ENCODE assay signal across 26 cellular contexts in genomic region chr5:77991084-77991483, GRCh38.
A peak's percentile ranks its signal among the peaks of the same experiment; 100 is the strongest.
DNase-seq lines count a peak whose midpoint lies in the region; ATAC-seq and TF ChIP-seq lines count a peak whose summit lies in the region.
"Had no signal": no experiment of that assay in that cellular context is flagged by ENCODE, and none has a peak within 500 bp of the region (broad histone marks: within the 10 kb centered on the region; RNA-seq: fewer than 3 reads in every experiment).

No MANE protein-coding gene starts in this region.

- no CpG with 5 or more reads among the region's 5 CpGs for WGBS in mesendoderm (ENCODE audit: extremely low coverage, insufficient coverage, low lambda C conversion rate)

- no peaks in the 10 kb centered on the region for H3K36me3 ChIP-seq in mesendoderm (ENCODE audit: control insufficient read depth, insufficient read depth, low read length)
- H3K36me3 ChIP-seq: thoracic aorta had no signal

- H3K4me3 ChIP-seq in GM12875 (ENCODE audit: low read depth, low read length) (no peak overlapping the region), mesendoderm (ENCODE audit: low read length) (no peak overlapping the region)
- H3K4me3 ChIP-seq: smooth muscle cell, thoracic aorta had no signal

- H3K27ac ChIP-seq in caudate nucleus (ENCODE audit: low read depth, low read length) (peak overlapping the region; percentile 17), mesendoderm (ENCODE audit: low read depth, low read length) (no peak overlapping the region)
- H3K27ac ChIP-seq: thoracic aorta had no signal

- H3K4me3 Mint-ChIP-seq in Calu3 (ENCODE audit: low read depth, unreplicated experiment) = no peak overlapping the region
- H3K4me3 Mint-ChIP-seq: activated T-helper 17 cell treated with anti-CD3 and anti-CD28 coated beads, Interleukin-2, amount 50 U/mL, for 72 hours; central memory CD8-positive, alpha-beta T cell had no signal

- ATAC-seq in GM21381 (IDR thresholded peaks at IDR 0.05; ENCODE audit: unreplicated experiment) (no peak), HG03025 (IDR thresholded peaks at IDR 0.05; ENCODE audit: low FRiP score, unreplicated experiment) (no peak)
- ATAC-seq: activated naive CD4-positive, alpha-beta T cell treated with anti-CD3 and anti-CD28 coated beads, Interleukin-2, amount 50 U/mL, for 72 hours; activated T-helper 17 cell treated with anti-CD3 and anti-CD28 coated beads, Interleukin-2, amount 50 U/mL, for 72 hours; left cardiac atrium had no signal

- H3K18ac ChIP-seq in mesendoderm (ENCODE audit: low read length) = no peak overlapping the region

- DNase-seq in NCI-H69 (lab: John Stamatoyannopoulos, UW) (peak; percentile 44), caudate nucleus (lab: John Stamatoyannopoulos, UW) (peak in 3 of 61 donors; percentile 7 to 18 (median 14)), mesendoderm (peak; percentile 23), Calu3 (no peak), NCI-H2227 treated with DMSO at 0.1 percent for 48 hours (lab: John Stamatoyannopoulos, UW) (no peak)
- DNase-seq: activated CD4-positive, alpha-beta T cell treated with anti-CD3 and anti-CD28 coated beads, Interleukin-2, amount 50 U/mL, for 48 hours; activated CD4-positive, CD25-positive, alpha-beta regulatory T cell; activated CD8-positive, alpha-beta memory T cell treated with anti-CD3 and anti-CD28 coated beads, Interleukin-2, amount 50 U/mL, for 4 hours; Caco-2; DMS79 treated with DMSO at 0.1 percent for 48 hours; left cardiac atrium; mesenchymal stem cell; NCI-H1048; NCI-H2029 treated with DMSO at 0.1 percent for 48 hours; NCI-H226; NCI-H748 treated with DMSO at 0.1 percent for 48 hours; Right ventricle myocardium superior; SW 1271 had no signal

- H3K79me1 ChIP-seq in mesendoderm (ENCODE audit: low read length) = no peaks in the 10 kb centered on the region

- no peak overlapping the region for H3K4me2 ChIP-seq in mesendoderm (ENCODE audit: low read length)
- H3K4me2 ChIP-seq: smooth muscle cell had no signal

- no peaks in the 10 kb centered on the region for H3K4me1 Mint-ChIP-seq in Calu3 (ENCODE audit: low read depth, unreplicated experiment)
- H3K4me1 Mint-ChIP-seq: activated T-helper 17 cell treated with anti-CD3 and anti-CD28 coated beads, Interleukin-2, amount 50 U/mL, for 72 hours had no signal

- CTCF ChIA-PET in Calu3 (lab: Charles Lee) = no interaction called here

- H3K79me2 ChIP-seq in mesendoderm (ENCODE audit: control insufficient read depth, insufficient read depth, low read length) = no peaks in the 10 kb centered on the region

- peaks cover 15% of the 10 kb centered on the region for H3K36me3 Mint-ChIP-seq in Calu3 (ENCODE audit: insufficient read depth, unreplicated experiment)
- H3K36me3 Mint-ChIP-seq: activated naive CD4-positive, alpha-beta T cell treated with anti-CD3 and anti-CD28 coated beads, Interleukin-2, amount 50 U/mL, for 72 hours had no signal

- H3K27ac Mint-ChIP-seq in Calu3 (ENCODE audit: unreplicated experiment) = no peak overlapping the region
- H3K27ac Mint-ChIP-seq: activated naive CD4-positive, alpha-beta T cell treated with anti-CD3 and anti-CD28 coated beads, Interleukin-2, amount 50 U/mL, for 72 hours; activated T-helper 17 cell treated with anti-CD3 and anti-CD28 coated beads, Interleukin-2, amount 50 U/mL, for 72 hours had no signal

- no peak overlapping the region for H2AK5ac ChIP-seq in mesendoderm (ENCODE audit: low read length)

- TF ChIP-seq CTCF in GM12875 (IDR thresholded peaks at IDR 0.05; ENCODE audit: borderline replicate concordance, insufficient read depth, low read depth, low read length) (peak; percentile 27; the same call in 1 of the 2 replicates), Calu3 (IDR thresholded peaks at IDR 0.05; ENCODE audit: unreplicated experiment) (no peak)

- no peaks in the 10 kb centered on the region for H3K9me3 Mint-ChIP-seq in Calu3 (ENCODE audit: low read depth, unreplicated experiment)
- H3K9me3 Mint-ChIP-seq: activated naive CD4-positive, alpha-beta T cell treated with anti-CD3 and anti-CD28 coated beads, Interleukin-2, amount 50 U/mL, for 72 hours; activated T-helper 17 cell treated with anti-CD3 and anti-CD28 coated beads, Interleukin-2, amount 50 U/mL, for 72 hours; central memory CD8-positive, alpha-beta T cell had no signal

- H3K56ac ChIP-seq in mesendoderm (ENCODE audit: low read length) = no peak overlapping the region

- H4K8ac ChIP-seq in mesendoderm (ENCODE audit: low read depth, low read length) = no peak overlapping the region

- H3K4ac ChIP-seq in mesendoderm (ENCODE audit: low read depth, low read length) = no peak overlapping the region

- H3K27me3 Mint-ChIP-seq in Calu3 (ENCODE audit: unreplicated experiment) = no peaks in the 10 kb centered on the region
- H3K27me3 Mint-ChIP-seq: activated T-helper 17 cell treated with anti-CD3 and anti-CD28 coated beads, Interleukin-2, amount 50 U/mL, for 72 hours; central memory CD8-positive, alpha-beta T cell had no signal

- H3K23ac ChIP-seq in mesendoderm (ENCODE audit: low read length) = peak overlapping the region; percentile 4

- H3K4me1 ChIP-seq in mesendoderm (ENCODE audit: control insufficient read depth, low read depth, low read length) = no peaks in the 10 kb centered on the region
- H3K4me1 ChIP-seq: Caco-2 had no signal

- H3K27me3 ChIP-seq in mesendoderm (ENCODE audit: insufficient read depth, low read length, poor library complexity) = peaks cover 3% of the 10 kb centered on the region

- H3K9ac ChIP-seq in mesendoderm (ENCODE audit: low read length) = no peak overlapping the region

- no TSS peak for BruUV-seq in Calu3 (replicated peaks; lab: Mats Ljungman, UMichigan)

- H2BK5ac ChIP-seq in mesendoderm (ENCODE audit: low read length) = no peak overlapping the region

- no peak overlapping the region for H2BK15ac ChIP-seq in mesendoderm (replicated peaks; ENCODE audit: low read depth)

- intact Hi-C loops in Calu3 (cut with micrococcal nuclease; ENCODE audit: unreplicated experiment) = no loop called here

- no peak overlapping the region for H2BK120ac ChIP-seq in mesendoderm (ENCODE audit: low read depth, low read length)

- no peak overlapping the region for H4K5ac ChIP-seq in mesendoderm (ENCODE audit: low read length)

Comparison
In these comparisons a context has a peak if more than half of its experiments do, and no peak if none do; other contexts are left out.
1. DNase-seq: peak in NCI-H69 (single experiment) and mesendoderm (single experiment); none in Calu3 (single experiment) and NCI-H2227 treated with DMSO at 0.1 percent for 48 hours (single experiment).